ENCODE assay signal across 1 cellular context in the genomic region with DNA sequence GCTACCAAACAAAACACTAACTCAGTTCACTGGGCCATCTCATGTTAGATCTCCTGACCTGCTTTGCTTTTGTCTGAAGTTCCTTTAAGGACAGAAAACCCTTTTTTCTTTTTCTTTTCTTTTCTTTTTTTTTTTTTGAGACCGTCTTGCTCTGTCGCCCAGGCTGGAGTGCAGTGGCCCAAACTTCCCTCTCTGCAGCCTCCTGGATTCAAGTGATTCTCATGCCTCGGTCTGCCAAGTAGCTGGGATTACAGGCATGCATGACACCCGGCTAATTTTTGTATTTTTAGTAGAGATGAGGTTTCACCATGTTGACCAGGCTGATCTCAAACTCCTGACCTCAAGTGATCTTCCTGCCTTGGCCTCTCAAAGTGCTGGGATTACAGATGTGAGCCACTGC.
A peak's percentile ranks its signal among the peaks of the same experiment; 100 is the strongest.
TF ChIP-seq lines count a peak whose summit lies in the region.

No MANE protein-coding gene starts in this region.

TF ChIP-seq in K562, 482 proteins besides CTCF, POLR2A, EP300 and RAD21:
- TF ChIP-seq, protein P1, sequence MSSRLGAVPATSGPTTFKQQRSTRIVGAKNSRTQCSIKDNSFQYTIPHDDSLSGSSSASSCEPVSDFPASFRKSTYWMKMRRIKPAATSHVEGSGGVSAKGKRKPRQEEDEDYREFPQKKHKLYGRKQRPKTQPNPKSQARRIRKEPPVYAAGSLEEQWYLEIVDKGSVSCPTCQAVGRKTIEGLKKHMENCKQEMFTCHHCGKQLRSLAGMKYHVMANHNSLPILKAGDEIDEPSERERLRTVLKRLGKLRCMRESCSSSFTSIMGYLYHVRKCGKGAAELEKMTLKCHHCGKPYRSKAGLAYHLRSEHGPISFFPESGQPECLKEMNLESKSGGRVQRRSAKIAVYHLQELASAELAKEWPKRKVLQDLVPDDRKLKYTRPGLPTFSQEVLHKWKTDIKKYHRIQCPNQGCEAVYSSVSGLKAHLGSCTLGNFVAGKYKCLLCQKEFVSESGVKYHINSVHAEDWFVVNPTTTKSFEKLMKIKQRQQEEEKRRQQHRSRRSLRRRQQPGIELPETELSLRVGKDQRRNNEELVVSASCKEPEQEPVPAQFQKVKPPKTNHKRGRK (tag; IDR thresholded peaks at IDR 0.05) = 0 out of 2 replicates have a peak, but pooled peaks have one; percentile 17
